Comparison of ENCODE assay signal across 8 cellular contexts in the genomic region with DNA sequence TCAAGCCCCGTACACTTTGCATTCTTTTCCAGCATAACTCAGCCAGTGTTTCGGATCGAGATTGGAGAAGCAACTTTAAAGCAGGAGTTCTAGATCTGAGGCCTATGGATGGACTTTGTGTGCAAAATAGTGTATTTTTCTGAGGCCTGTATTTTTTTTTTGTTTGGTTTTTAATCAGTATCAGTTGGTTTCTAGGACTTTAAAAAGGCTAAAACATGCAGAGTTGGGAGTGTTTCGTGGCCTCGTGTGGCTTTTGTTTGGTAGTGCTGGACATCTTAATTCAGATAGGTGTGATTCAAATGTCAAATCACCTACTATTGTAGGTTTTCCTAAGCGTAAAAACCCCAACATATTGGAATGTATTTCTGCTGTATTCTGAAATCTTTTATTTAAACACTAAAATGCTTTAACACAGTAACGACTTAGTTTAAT. TPM values are rescaled to one million over a fixed set of nuclear protein-coding genes. Genes with fewer than 3 reads are reported as not detected.
DNase-seq lines count a peak whose midpoint lies in the region; ATAC-seq and TF ChIP-seq lines count a peak whose summit lies in the region.

No MANE protein-coding gene starts in this region.

- H3F3A ChIP-seq in SU-DHL-6 (ENCODE audit: insufficient read depth), result peaks cover 14% of the 10 kb centered on the region; the same call in 1 of the 2 replicates

- no peaks in the 10 kb centered on the region; the same call in 1 of the 2 replicates for H3K36me3 ChIP-seq in SU-DHL-6 (ENCODE audit: low read length)
- peaks cover 5 to 8% (median 6%) of the 10 kb centered on the region in 3 donors for H3K36me3 ChIP-seq in skeletal muscle tissue (ENCODE audit: control insufficient read depth in 3 of 3, insufficient read depth in 3 of 3, low read length in 3 of 3)

- H3K9ac ChIP-seq in SU-DHL-6 (ENCODE audit: low read length) (peak overlapping the region; percentile 83), skeletal muscle tissue (ENCODE audit: low read depth in 1 of 3, low read length in 3 of 3) (peak overlapping the region; percentile 95 to 99 (median 98))

- no peak for DNase-seq in AG04450 (ENCODE audit: low read depth, low spot score)
- DNase-seq in foreskin fibroblast, result no peak
- no peak for DNase-seq in stimulated activated CD4-positive, alpha-beta T cell treated with anti-CD3 and anti-CD28 coated beads, Interleukin-2, amount 100 ng/mL, for 24 hours

- H3K27me3 ChIP-seq in AG04450 (ENCODE audit: control insufficient read depth, insufficient read depth, low read length) (no peaks in the 10 kb centered on the region), SU-DHL-6 (ENCODE audit: low read length) (no peaks in the 10 kb centered on the region), skeletal muscle tissue (ENCODE audit: control insufficient read depth in 3 of 3, insufficient read depth in 3 of 3, low read length in 3 of 3) (no peaks in the 10 kb centered on the region)

- peak overlapping the region; percentile 91 for H2AFZ ChIP-seq in SU-DHL-6 (ENCODE audit: low read depth, low read length, severe bottlenecking)

- H4K20me1 ChIP-seq in SU-DHL-6 (ENCODE audit: low read depth, low read length), result 0 out of 2 replicates have a peak, but pooled peaks cover 4% of the 10 kb centered on the region

- CTCF ChIA-PET in AG04450 (lab: Charles Lee), result no interaction called here

- peaks cover 63% of the 10 kb centered on the region for H3K79me2 ChIP-seq in SU-DHL-6 (ENCODE audit: insufficient read depth, low read length)

- peak overlapping the region; percentile 98 for H3K4me2 ChIP-seq in SU-DHL-6 (ENCODE audit: low read depth, low read length, poor library complexity, severe bottlenecking)

- peak; percentile 2 for ATAC-seq in GM19397 (IDR thresholded peaks at IDR 0.05; ENCODE audit: unreplicated experiment)
- ATAC-seq in GM19467 (IDR thresholded peaks at IDR 0.05; ENCODE audit: unreplicated experiment), result no peak
- ATAC-seq in GM21786 (IDR thresholded peaks at IDR 0.05; ENCODE audit: unreplicated experiment), result no peak

- H3K27ac ChIP-seq in AG04450 (ENCODE audit: low read depth, low read length) (peak overlapping the region; percentile 72), SU-DHL-6 (ENCODE audit: low read depth, low read length) (peak overlapping the region; percentile 89), skeletal muscle tissue (ENCODE audit: low read depth, low read length) (peak overlapping the region; percentile 81)

- H3K9me2 ChIP-seq in SU-DHL-6 (replicated peaks; ENCODE audit: insufficient read depth, low read length), result no peaks in the 10 kb centered on the region

- POLR2A ChIA-PET in AG04450 (lab: Yijun Ruan, JAX), result no interaction called here

- H3K4me1 ChIP-seq in skeletal muscle tissue (ENCODE audit: control insufficient read depth in 3 of 3, insufficient read depth in 3 of 3, low read length in 3 of 3), result peaks cover 6 to 15% (median 14%) of the 10 kb centered on the region in 3 donors

- TF ChIP-seq CTCF in AG04450 (IDR thresholded peaks at IDR 0.05; ENCODE audit: low read depth, low read length) (no peak), SU-DHL-6 (IDR thresholded peaks at IDR 0.05; ENCODE audit: insufficient read depth, low read length, poor library complexity, severe bottlenecking) (no peak), foreskin fibroblast (IDR thresholded peaks at IDR 0.05; ENCODE audit: low read depth, low read length) (no peak)

- H3K9me3 ChIP-seq in AG04450 (ENCODE audit: control insufficient read depth, insufficient read depth, low read length) (peaks cover 6% of the 10 kb centered on the region), SU-DHL-6 (ENCODE audit: insufficient read depth, low read length) (no peaks in the 10 kb centered on the region), skeletal muscle tissue (ENCODE audit: control insufficient read depth in 3 of 3, low read length in 3 of 3) (no peaks in the 10 kb centered on the region)

- peak overlapping the region; percentile 73 for H3K4me3 ChIP-seq in AG04450 (ENCODE audit: low read depth, low read length)
- peak overlapping the region; percentile 85 for H3K4me3 ChIP-seq in SU-DHL-6 (ENCODE audit: insufficient read depth, low read length, poor library complexity, severe bottlenecking)
- peak overlapping the region; percentile 76 to 86 for H3K4me3 ChIP-seq in foreskin fibroblast (ENCODE audit: low read depth in 1 of 2, low read length in 2 of 2)
- H3K4me3 ChIP-seq in skeletal muscle tissue (ENCODE audit: low read length in 3 of 3), result peak overlapping the region; percentile 79 to 98 (median 96)

RNA-seq across cellular contexts. Expression of gene PUS10, which starts 0.3 kb away (rescaled TPM):
- 8.0 and 10.2 TPM in 2 replicates for polyA plus RNA-seq in AG04450 (2011; rRNA removed)
- 6.0 and 7.2 TPM in 2 replicates for polyA minus RNA-seq in AG04450 (2011; rRNA and poly(A)+ RNA removed)
- 4.7 TPM for total RNA-seq in skeletal muscle tissue

RNA-seq across cellular contexts. Expression of gene PEX13, which starts 0.8 kb away (rescaled TPM):
- polyA plus RNA-seq in AG04450 (2011; rRNA removed), result 23.7 and 27.8 TPM in 2 replicates
- polyA minus RNA-seq in AG04450 (2011; rRNA and poly(A)+ RNA removed), result 20.5 and 34.4 TPM in 2 replicates
- 24.0 TPM for total RNA-seq in skeletal muscle tissue

RNA-seq across cellular contexts. Expression of gene SANBR, which starts 47.3 kb away (rescaled TPM):
- polyA plus RNA-seq in AG04450 (2011; rRNA removed), result 7.9 and 10.8 TPM in 2 replicates
- 2.9 and 9.3 TPM in 2 replicates for polyA minus RNA-seq in AG04450 (2011; rRNA and poly(A)+ RNA removed)
- 36.5 TPM for total RNA-seq in skeletal muscle tissue
